8 cellular contexts compared by ENCODE assay signal in the genomic region with DNA sequence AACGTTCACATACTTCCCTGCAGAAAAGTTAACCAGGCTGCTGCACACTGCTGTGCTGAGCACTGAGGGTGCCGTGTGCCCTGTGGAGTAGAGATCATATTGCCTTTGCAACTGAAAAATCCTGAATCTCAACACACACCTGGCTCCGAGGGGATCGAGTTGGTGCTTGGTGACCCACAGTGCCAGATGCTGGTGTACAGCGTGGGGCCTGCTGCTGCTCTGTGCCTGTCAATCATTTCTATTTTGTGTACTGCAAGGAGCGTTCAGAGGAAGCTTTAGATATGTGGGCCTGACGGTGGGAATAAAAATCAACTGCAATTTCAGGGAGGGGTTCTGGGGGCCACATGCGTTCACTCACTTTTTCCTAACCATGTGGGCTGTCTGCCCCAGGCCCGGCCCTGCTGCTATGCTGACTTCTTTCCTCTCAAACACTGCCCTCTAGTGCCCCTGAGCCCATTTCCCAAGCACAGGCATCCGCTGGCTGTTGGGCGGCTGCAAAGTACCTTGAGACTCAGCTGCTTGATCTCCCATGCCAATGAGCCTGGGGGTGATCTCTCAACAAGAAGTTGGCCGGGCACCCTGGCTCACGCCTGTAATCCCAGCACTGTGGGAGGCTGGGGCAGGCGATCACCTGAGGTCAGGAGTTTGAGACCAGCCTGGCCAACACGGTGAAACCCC. TPM values are rescaled to one million over a fixed set of nuclear protein-coding genes. Genes with fewer than 3 reads are reported as not detected.
DNase-seq lines count a peak whose midpoint lies in the region; ATAC-seq, FAIRE-seq and TF ChIP-seq lines count a peak whose summit lies in the region.

No MANE protein-coding gene starts in this region.

- intact Hi-C loops in transverse colon (cut with DNase I; ENCODE audit: low total_unique reads) = no loop called here

- no peaks in the 10 kb centered on the region for H3K9me3 ChIP-seq in keratinocyte (ENCODE audit: control insufficient read depth, low read depth, low read length)
- H3K9me3 ChIP-seq in transverse colon = no peaks in the 10 kb centered on the region

- H3K27ac ChIP-seq in keratinocyte (ENCODE audit: control insufficient read depth, insufficient read depth, low read length) (no peak overlapping the region), transverse colon (no peak overlapping the region)

- ATAC-seq in HG02885 (IDR thresholded peaks at IDR 0.05; ENCODE audit: poor library complexity, unreplicated experiment) = no peak

- no peak for FAIRE-seq in keratinocyte (lab: Jason Lieb, UNC)

- H3K9me1 ChIP-seq in keratinocyte (ENCODE audit: control insufficient read depth, extremely low read depth, insufficient read depth, low read length) = no peaks in the 10 kb centered on the region

- H3K4me1 ChIP-seq in keratinocyte (ENCODE audit: control insufficient read depth, extremely low read depth, insufficient read depth, low read length) (no peaks in the 10 kb centered on the region), transverse colon (peaks cover 0 to 8% (median 2%) of the 10 kb centered on the region in 4 donors)

- no peak overlapping the region for H3K4me2 ChIP-seq in keratinocyte (ENCODE audit: control insufficient read depth, extremely low read depth, insufficient read depth, low read depth, low read length)

- H4K20me1 ChIP-seq in keratinocyte (ENCODE audit: control insufficient read depth, extremely low read depth, insufficient read depth, low read length) = no peaks in the 10 kb centered on the region

- no peaks in the 10 kb centered on the region for H3K27me3 ChIP-seq in keratinocyte (ENCODE audit: control insufficient read depth, extremely low read depth, insufficient read depth, low read length)
- H3K27me3 ChIP-seq in transverse colon = no peaks in the 10 kb centered on the region

- H3K4me3 ChIP-seq in keratinocyte (ENCODE audit: control insufficient read depth in 2 of 3, extremely low read depth in 1 of 3, insufficient read depth in 2 of 3, low read depth in 1 of 3, low read length in 3 of 3) (no peak overlapping the region), transverse colon (no peak overlapping the region)

- no peak for TF ChIP-seq POLR2A in transverse colon (IDR thresholded peaks at IDR 0.05)

- H3K79me2 ChIP-seq in keratinocyte (ENCODE audit: control insufficient read depth, insufficient read depth, low read length) = no peaks in the 10 kb centered on the region

- dilution Hi-C loops in keratinocyte (cut with MboI; ENCODE audit: extremely low pct_ligation_motif_present, low sequenced_read_pairs) = no loop called here

- TF ChIP-seq EP300 in transverse colon (IDR thresholded peaks at IDR 0.05; ENCODE audit: low read depth) = no peak

- H3K9ac ChIP-seq in keratinocyte (ENCODE audit: control insufficient read depth, extremely low read depth, insufficient read depth, low read length) = no peak overlapping the region

- H3K36me3 ChIP-seq in keratinocyte (ENCODE audit: control insufficient read depth in 2 of 2, extremely low read depth in 1 of 2, insufficient read depth in 2 of 2, low read length in 2 of 2) (peaks cover 0 to 5% of the 10 kb centered on the region in 2 experiments), transverse colon (no peaks in the 10 kb centered on the region)

- WGBS in transverse colon (ENCODE audit: low coverage in 1 of 2), 2 donors = 63% methylated on average over 15 of the region's 15 CpGs; no CpG with 5 or more reads in 1 of the 2 donors

- in situ Hi-C loops in transverse colon (cut with MboI; ENCODE audit: low pct_ligation_motif_present in 1 of 4, low pct_unique_long_range_greater_than_20kb in 1 of 4, low sequenced_read_pairs in 3 of 4) = no loop called here

- TF ChIP-seq CTCF in keratinocyte (optimal IDR thresholded peaks at IDR 0.05 in 1 of 3, IDR thresholded peaks at IDR 0.05 in 1 of 3, conservative IDR thresholded peaks at IDR 0.05 in 1 of 3; ENCODE audit: extremely low read depth in 1 of 3, insufficient read depth in 2 of 3, low read length in 3 of 3) = peak; percentile 67 to 87 (median 72)
- peak in 4 of 5 experiments; percentile 15 to 36 (median 24) for TF ChIP-seq CTCF in transverse colon (IDR thresholded peaks at IDR 0.05)

- no peak overlapping the region for H2AFZ ChIP-seq in keratinocyte (ENCODE audit: control insufficient read depth, low read length)

- DNase-seq in DMS114 treated with DMSO at 0.1 percent for 48 hours (lab: John Stamatoyannopoulos, UW; ENCODE audit: unreplicated experiment) (peak; percentile 49), MV-4-11 (lab: John Stamatoyannopoulos, UW) (peak; percentile 65), amygdala (lab: John Stamatoyannopoulos, UW) (peak in 47 of 56 donors; percentile 18 to 86 (median 56)), keratinocyte (ENCODE audit: low read depth, low spot score) (no peak), transverse colon (no peak), activated gamma-delta T cell treated with Interleukin-2 at 50 U/mL for 16 hours (no peak)
- DNase-seq in activated CD8-positive, alpha-beta memory T cell treated with anti-CD3 and anti-CD28 coated beads, Interleukin-2, amount 50 U/mL, for 4 hours = no peak

RNA-seq across cellular contexts. Expression of a gene that starts 9.7 kb away (rescaled TPM):
- 29.4 to 75.6 TPM (median 33.4 TPM) in 3 replicates for polyA plus RNA-seq in keratinocyte
- polyA plus RNA-seq in keratinocyte (2011; ENCODE audit: low read depth) = 32.7 TPM
- polyA plus RNA-seq in keratinocyte (2011; cell fraction: cytosol; rRNA removed) = 4.1 and 6.2 TPM in 2 replicates
- 793 and 1,107 TPM in 2 replicates for polyA plus RNA-seq in keratinocyte (2011; cell fraction: nucleus; rRNA removed)
- polyA plus RNA-seq in keratinocyte (2012; ENCODE audit: low replicate concordance) = 45.7 and 76.8 TPM in 2 replicates
- 61.8 to 117 TPM (median 66.2 TPM) in 3 replicates for polyA minus RNA-seq in keratinocyte
- polyA minus RNA-seq in keratinocyte (2011; cell fraction: cytosol; rRNA and poly(A)+ RNA removed) = 29.4 TPM
- 115 and 133 TPM in 2 replicates for polyA minus RNA-seq in keratinocyte (2011; cell fraction: nucleus; rRNA and poly(A)+ RNA removed)
- 1,000 to 10,000 TPM in 1 of 4 donors, 100 to 1,000 TPM in 3; 194 to 1,037 (median 566) TPM for total RNA-seq in transverse colon

RNA-seq across cellular contexts. Expression of a gene that starts 24.0 kb away (rescaled TPM):
- polyA plus RNA-seq in keratinocyte = 0.05 to 0.13 TPM in 2 of 3 replicates, not detected in the other
- polyA plus RNA-seq in keratinocyte (2011; ENCODE audit: low read depth) = 0.96 TPM
- polyA plus RNA-seq in keratinocyte (2011; cell fraction: cytosol; rRNA removed) = 0.14 TPM in 1 of 2 replicates, not detected in the other
- not detected in 2 replicates for polyA plus RNA-seq in keratinocyte (2011; cell fraction: nucleus; rRNA removed)
- polyA plus RNA-seq in keratinocyte (2012; ENCODE audit: low replicate concordance) = 0.07 and 0.73 TPM in 2 replicates
- polyA minus RNA-seq in keratinocyte = not detected in 3 replicates
- not detected for polyA minus RNA-seq in keratinocyte (2011; cell fraction: cytosol; rRNA and poly(A)+ RNA removed)
- polyA minus RNA-seq in keratinocyte (2011; cell fraction: nucleus; rRNA and poly(A)+ RNA removed) = not detected in 2 replicates
- total RNA-seq in transverse colon = 1 to 10 TPM; 1.1 to 7.5 (median 3.0) TPM

RNA-seq across cellular contexts. Expression of a gene that starts 24.3 kb away (rescaled TPM):
- 1.3 to 2.2 TPM (median 2.1 TPM) in 3 replicates for polyA plus RNA-seq in keratinocyte
- polyA plus RNA-seq in keratinocyte (2011; ENCODE audit: low read depth) = 0.41 TPM
- polyA plus RNA-seq in keratinocyte (2011; cell fraction: cytosol; rRNA removed) = 1.2 and 2.8 TPM in 2 replicates
- polyA plus RNA-seq in keratinocyte (2011; cell fraction: nucleus; rRNA removed) = 1.9 and 3.5 TPM in 2 replicates
- polyA plus RNA-seq in keratinocyte (2012; ENCODE audit: low replicate concordance) = 2.4 and 5.8 TPM in 2 replicates
- 1.2 to 3.3 TPM (median 2.0 TPM) in 3 replicates for polyA minus RNA-seq in keratinocyte
- polyA minus RNA-seq in keratinocyte (2011; cell fraction: cytosol; rRNA and poly(A)+ RNA removed) = 8.1 TPM
- 3.3 and 4.0 TPM in 2 replicates for polyA minus RNA-seq in keratinocyte (2011; cell fraction: nucleus; rRNA and poly(A)+ RNA removed)
- total RNA-seq in transverse colon = 10 to 100 TPM in 3 of 4 donors, 1 to 10 TPM in 1; 1.1 to 16.5 (median 12.3) TPM

RNA-seq across cellular contexts. Expression of a gene that starts 33.8 kb away (rescaled TPM):
- 8.6 to 16.4 TPM (median 9.4 TPM) in 3 replicates for polyA plus RNA-seq in keratinocyte
- polyA plus RNA-seq in keratinocyte (2011; ENCODE audit: low read depth) = 4.4 TPM
- polyA plus RNA-seq in keratinocyte (2011; cell fraction: cytosol; rRNA removed) = 4.9 and 31.9 TPM in 2 replicates
- 4.2 and 13.3 TPM in 2 replicates for polyA plus RNA-seq in keratinocyte (2011; cell fraction: nucleus; rRNA removed)
- polyA plus RNA-seq in keratinocyte (2012; ENCODE audit: low replicate concordance) = 19.2 and 29.7 TPM in 2 replicates
- polyA minus RNA-seq in keratinocyte = 0.67 to 1.7 TPM (median 1.2 TPM) in 3 replicates
- 34.3 TPM for polyA minus RNA-seq in keratinocyte (2011; cell fraction: cytosol; rRNA and poly(A)+ RNA removed)
- 3.3 and 3.6 TPM in 2 replicates for polyA minus RNA-seq in keratinocyte (2011; cell fraction: nucleus; rRNA and poly(A)+ RNA removed)
- 100 to 1,000 TPM; 210 to 231 (median 214) TPM for total RNA-seq in transverse colon

Comparison
In these comparisons a context has a peak if more than half of its experiments do, and no peak if none do; other contexts are left out.
1. DNase-seq: peak in DMS114 treated with DMSO at 0.1 percent for 48 hours (single experiment), MV-4-11 (single experiment) and amygdala (47 of 56); none in keratinocyte (single experiment), transverse colon (single experiment), activated CD8-positive, alpha-beta memory T cell treated with anti-CD3 and anti-CD28 coated beads, Interleukin-2, amount 50 U/mL, for 4 hours (single experiment) and activated gamma-delta T cell treated with Interleukin-2 at 50 U/mL for 16 hours (single experiment).